ENCODE assay signal across 1 cellular context in the genomic region with DNA sequence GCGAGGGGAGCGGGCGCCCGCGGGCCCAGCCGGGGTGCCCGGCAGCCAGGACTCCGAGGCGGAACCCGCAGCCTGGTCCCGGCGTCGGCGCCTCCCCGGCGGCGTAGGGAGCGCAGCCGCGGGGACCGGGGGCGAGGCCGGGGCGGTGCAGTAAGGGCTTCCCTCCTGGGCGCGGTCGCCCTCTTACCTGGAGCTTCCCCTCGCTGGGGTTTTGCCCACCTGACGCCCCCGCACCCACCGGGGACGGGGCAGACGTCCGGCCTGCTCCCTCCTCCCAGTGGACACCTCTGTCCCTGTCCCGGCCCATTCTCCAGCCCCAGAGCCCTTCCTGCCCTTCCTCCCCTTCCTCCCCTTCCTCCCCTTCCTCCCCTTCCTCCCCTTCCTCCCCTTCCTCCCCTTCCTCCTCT.
TF ChIP-seq lines count a peak whose summit lies in the region.

No MANE protein-coding gene starts in this region.

TF ChIP-seq in IMR-90, 13 proteins besides CTCF, POLR2A, EP300 and RAD21:
- TF ChIP-seq CEBPB (IDR thresholded peaks at IDR 0.05; ENCODE audit: low read depth, low read length) (no peak), BHLHE40 (IDR thresholded peaks at IDR 0.05; ENCODE audit: low read depth, low read length) (no peak), RCOR1 (IDR thresholded peaks at IDR 0.05; ENCODE audit: insufficient replicate concordance, low read length) (no peak), FOS (IDR thresholded peaks at IDR 0.05; ENCODE audit: low read depth, low read length) (no peak), MXI1 (IDR thresholded peaks at IDR 0.05; ENCODE audit: borderline replicate concordance, low read depth, low read length) (no peak), MAFK (IDR thresholded peaks at IDR 0.05; ENCODE audit: low read depth, low read length) (no peak), MAZ (IDR thresholded peaks at IDR 0.05; ENCODE audit: borderline replicate concordance, low read depth, low read length) (no peak), SMC3 (IDR thresholded peaks at IDR 0.05; ENCODE audit: low read depth, low read length) (no peak), RFX5 (IDR thresholded peaks at IDR 0.05; ENCODE audit: low read depth, low read length) (no peak), CHD1 (IDR thresholded peaks at IDR 0.05; ENCODE audit: low read depth, low read length) (no peak), NFE2L2 (IDR thresholded peaks at IDR 0.05; ENCODE audit: low read depth, low read length) (no peak)
- TF ChIP-seq, protein P1, sequence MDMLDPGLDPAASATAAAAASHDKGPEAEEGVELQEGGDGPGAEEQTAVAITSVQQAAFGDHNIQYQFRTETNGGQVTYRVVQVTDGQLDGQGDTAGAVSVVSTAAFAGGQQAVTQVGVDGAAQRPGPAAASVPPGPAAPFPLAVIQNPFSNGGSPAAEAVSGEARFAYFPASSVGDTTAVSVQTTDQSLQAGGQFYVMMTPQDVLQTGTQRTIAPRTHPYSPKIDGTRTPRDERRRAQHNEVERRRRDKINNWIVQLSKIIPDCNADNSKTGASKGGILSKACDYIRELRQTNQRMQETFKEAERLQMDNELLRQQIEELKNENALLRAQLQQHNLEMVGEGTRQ (IDR thresholded peaks at IDR 0.05; ENCODE audit: low read depth, low read length): no peak
- TF ChIP-seq, protein P2, sequence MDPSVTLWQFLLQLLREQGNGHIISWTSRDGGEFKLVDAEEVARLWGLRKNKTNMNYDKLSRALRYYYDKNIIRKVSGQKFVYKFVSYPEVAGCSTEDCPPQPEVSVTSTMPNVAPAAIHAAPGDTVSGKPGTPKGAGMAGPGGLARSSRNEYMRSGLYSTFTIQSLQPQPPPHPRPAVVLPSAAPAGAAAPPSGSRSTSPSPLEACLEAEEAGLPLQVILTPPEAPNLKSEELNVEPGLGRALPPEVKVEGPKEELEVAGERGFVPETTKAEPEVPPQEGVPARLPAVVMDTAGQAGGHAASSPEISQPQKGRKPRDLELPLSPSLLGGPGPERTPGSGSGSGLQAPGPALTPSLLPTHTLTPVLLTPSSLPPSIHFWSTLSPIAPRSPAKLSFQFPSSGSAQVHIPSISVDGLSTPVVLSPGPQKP (IDR thresholded peaks at IDR 0.05; ENCODE audit: borderline replicate concordance, low read depth, low read length): no peak
